ENCODE assay signal across 9 cellular contexts in genomic region chr2:134721596-134721995, GRCh38. TPM values are rescaled to one million over a fixed set of nuclear protein-coding genes. Genes with fewer than 3 reads are reported as not detected.
"Had no signal": no experiment of that assay in that cellular context is flagged by ENCODE, and none has a peak within 500 bp of the region (broad histone marks: within the 10 kb centered on the region; RNA-seq: fewer than 3 reads in every experiment).

No MANE protein-coding gene starts in this region.

- DNase-seq: GM23248, GOT3, H7, HFFc6 had no signal

- H3K27ac ChIP-seq: GM23248, HL-60 had no signal

- H3K4me1 ChIP-seq: HAP-1 had no signal

- H2AFZ ChIP-seq: GM23248 had no signal

- H3K9me3 Mint-ChIP-seq: HFFc6, IgD-negative memory B cell had no signal

- H3K36me3 ChIP-seq: HAP-1 had no signal

- H3K9me3 ChIP-seq: HAP-1 had no signal

- H3K9ac ChIP-seq: GM23248 had no signal

- H3K27ac Mint-ChIP-seq: HFFc6 had no signal

- H3K4me3 Mint-ChIP-seq: HFFc6 had no signal

- H3K4me3 ChIP-seq: GM23248, HAP-1 had no signal

- H3K36me3 Mint-ChIP-seq: IgD-negative memory B cell had no signal

RNA-seq across cellular contexts. Expression of gene TMEM163, which starts 2.8 kb away (rescaled TPM):
- total RNA-seq: GM23248, H4, HepG2, HFFc6 had no signal
- polyA plus RNA-seq: GM23248 had no signal
